ENCODE assay signal across 16 cellular contexts in genomic region chr3:51269466-51269865, GRCh38.
DNase-seq lines count a peak whose midpoint lies in the region; ATAC-seq, FAIRE-seq and TF ChIP-seq lines count a peak whose summit lies in the region.
"Had no signal": no experiment of that assay in that cellular context is flagged by ENCODE, and none has a peak within 500 bp of the region (broad histone marks: within the 10 kb centered on the region; RNA-seq: fewer than 3 reads in every experiment).

No MANE protein-coding gene starts in this region.

- no peaks in the 10 kb centered on the region for H4K20me1 ChIP-seq in GM12878 (ENCODE audit: control insufficient read depth, insufficient read depth)

- H2AFZ ChIP-seq in GM12878 (ENCODE audit: control insufficient read depth, low read depth, low read length), result no peak overlapping the region

- RAD21 ChIA-PET in GM12878 (lab: Charles Lee; ENCODE audit: unreplicated experiment), result no interaction called here

- H3K27me3 Mint-ChIP-seq in naive thymus-derived CD4-positive, alpha-beta T cell, result no peaks in the 10 kb centered on the region
- peaks cover 32% of the 10 kb centered on the region for H3K27me3 Mint-ChIP-seq in Calu3 (ENCODE audit: unreplicated experiment)
- H3K27me3 Mint-ChIP-seq: effector memory CD8-positive, alpha-beta T cell had no signal

- TF ChIP-seq RAD21 in Ishikawa (IDR thresholded peaks at IDR 0.05; ENCODE audit: low read depth) (peak; percentile 41; the same call in 1 of the 2 replicates), GM12878 (IDR thresholded peaks at IDR 0.05; ENCODE audit: insufficient read depth, low read depth, low read length) (peak; percentile 49)

- no peaks in the 10 kb centered on the region for H3K27me3 ChIP-seq in GM12878 (replicated peaks in 1 of 2; ENCODE audit: control insufficient read depth in 2 of 2, insufficient read depth in 2 of 2, low read length in 1 of 2)
- H3K27me3 ChIP-seq in naive thymus-derived CD4-positive, alpha-beta T cell (ENCODE audit: control insufficient read depth in 2 of 2, insufficient read depth in 2 of 2, low read length in 2 of 2), result no peaks in the 10 kb centered on the region

- DNase-seq in EL (peak; percentile 7), GM12878 (ENCODE audit: low read depth, low spot score) (no peak), NCI-H128 (lab: John Stamatoyannopoulos, UW; ENCODE audit: unreplicated experiment) (no peak), globus pallidus (ENCODE audit: low spot score) (no peak), Calu3 (no peak)
- no peak for DNase-seq in naive thymus-derived CD4-positive, alpha-beta T cell
- DNase-seq: activated CD4-positive, alpha-beta T cell treated with anti-CD3 and anti-CD28 coated beads for 1 hour; activated T-cell treated with anti-CD3 and anti-CD28 coated beads for 4 hours; effector memory CD8-positive, alpha-beta T cell; NCI-H2081 treated with DMSO at 0.1 percent for 48 hours had no signal

- intact Hi-C loops in GM12878 (cut with micrococcal nuclease; ENCODE audit: unreplicated experiment) (no loop called here), Calu3 (cut with micrococcal nuclease; ENCODE audit: unreplicated experiment) (loop anchor here (1.0 kb wide), 1 partner anchor 103 kb away; no protein-coding TSS in a partner anchor)
- intact Hi-C loops in naive thymus-derived CD4-positive, alpha-beta T cell (cut with micrococcal nuclease), result loop anchor here in 1 of 2 donors (1.0 kb wide), 2 partner anchors 42 to 103 kb away; no protein-coding TSS in a partner anchor

- H3K9ac ChIP-seq in GM12878 (ENCODE audit: control insufficient read depth, insufficient read depth, low read length), result no peak overlapping the region

- H3K4me1 ChIP-seq in GM12878 (ENCODE audit: control insufficient read depth, insufficient read depth, low read length), result no peaks in the 10 kb centered on the region
- H3K4me1 ChIP-seq in naive thymus-derived CD4-positive, alpha-beta T cell (ENCODE audit: control insufficient read depth in 2 of 2, insufficient read depth in 2 of 2, low read length in 2 of 2), result peaks cover 6 to 32% of the 10 kb centered on the region in 2 donors
- H3K4me1 ChIP-seq: Caco-2 had no signal

- H3K36me3 ChIP-seq in GM12878 (ENCODE audit: control insufficient read depth in 2 of 2, insufficient read depth in 2 of 2, low read length in 1 of 2), result no peaks in the 10 kb centered on the region
- no peaks in the 10 kb centered on the region for H3K36me3 ChIP-seq in naive thymus-derived CD4-positive, alpha-beta T cell (ENCODE audit: control insufficient read depth in 2 of 3, insufficient read depth in 3 of 3, low read length in 3 of 3)

- H3K4me2 ChIP-seq in GM12878 (ENCODE audit: control insufficient read depth, insufficient read depth), result no peak overlapping the region
- H3K4me2 ChIP-seq: smooth muscle cell had no signal

- no peaks in the 10 kb centered on the region for H3K79me2 ChIP-seq in GM12878 (ENCODE audit: control insufficient read depth, insufficient read depth, low read length)

- TF ChIP-seq POLR2A in GM12878 (IDR thresholded peaks at IDR 0.05; ENCODE audit: low read depth, low read length), result no peak

- POLR2A ChIA-PET in GM12878 (lab: Charles Lee), result no interaction called here
- POLR2A ChIA-PET in naive thymus-derived CD4-positive, alpha-beta T cell (lab: Charles Lee), result interaction anchor here (1.1 kb wide), 1 partner anchor 41 kb away, joined by 3 read pairs; no protein-coding TSS in a partner anchor

- H3K4me1 Mint-ChIP-seq in naive thymus-derived CD4-positive, alpha-beta T cell, result peaks cover 10 to 59% (median 51%) of the 10 kb centered on the region in 7 donors
- no peaks in the 10 kb centered on the region for H3K4me1 Mint-ChIP-seq in Calu3 (ENCODE audit: low read depth, unreplicated experiment)

- H3K9me3 Mint-ChIP-seq in naive thymus-derived CD4-positive, alpha-beta T cell, result peaks cover 0 to 20% (median 7%) of the 10 kb centered on the region in 11 donors
- H3K9me3 Mint-ChIP-seq in Calu3 (ENCODE audit: low read depth, unreplicated experiment), result no peaks in the 10 kb centered on the region

- FAIRE-seq in GM12878 (lab: Jason Lieb, UNC), result no peak
- FAIRE-seq: GM12892, GM19239 had no signal

- peak in 2 of 3 experiments; percentile 10 to 25; a peak in 3 of 6 replicates for TF ChIP-seq CTCF in GM12878 (IDR thresholded peaks at IDR 0.05 in 2 of 3, conservative IDR thresholded peaks at IDR 0.05 in 1 of 3; ENCODE audit: control insufficient read depth in 2 of 3, extremely low read depth in 1 of 3, insufficient read depth in 1 of 3, low read depth in 3 of 3, low read length in 3 of 3)
- no peak for TF ChIP-seq CTCF in Calu3 (IDR thresholded peaks at IDR 0.05; ENCODE audit: unreplicated experiment)

- no peak overlapping the region for H3K4me3 ChIP-seq in GM12878
- no peak overlapping the region for H3K4me3 ChIP-seq in naive thymus-derived CD4-positive, alpha-beta T cell (ENCODE audit: low read length)
- H3K4me3 ChIP-seq: smooth muscle cell had no signal

- no peaks in the 10 kb centered on the region for H3K9me3 ChIP-seq in GM12878 (replicated peaks; ENCODE audit: control insufficient read depth, insufficient read depth, low read length)
- H3K9me3 ChIP-seq in naive thymus-derived CD4-positive, alpha-beta T cell (ENCODE audit: control insufficient read depth in 2 of 3, low read length in 3 of 3), result no peaks in the 10 kb centered on the region
- H3K9me3 ChIP-seq: Caco-2 had no signal

- in situ Hi-C loops in GM12878 (cut with MboI), result no loop called here

- ATAC-seq in GM12878, result no peak
- ATAC-seq in naive thymus-derived CD4-positive, alpha-beta T cell, result no peak
- ATAC-seq: effector memory CD8-positive, alpha-beta T cell; left lobe of liver had no signal

- BruUV-seq in GM12878 (replicated peaks; lab: Mats Ljungman, UMichigan) (no TSS peak), Calu3 (replicated peaks; lab: Mats Ljungman, UMichigan) (no TSS peak)

- no peak for TF ChIP-seq EP300 in Ishikawa (IDR thresholded peaks at IDR 0.05; ENCODE audit: borderline replicate concordance)
- no peak for TF ChIP-seq EP300 in GM12878 (IDR thresholded peaks at IDR 0.05; ENCODE audit: borderline replicate concordance in 1 of 2, control insufficient read depth in 1 of 2, low read depth in 2 of 2, low read length in 2 of 2)

- H3K27ac Mint-ChIP-seq in naive thymus-derived CD4-positive, alpha-beta T cell, result peak overlapping the region in 6 of 9 donors; percentile 45 to 99 (median 96)
- no peak overlapping the region for H3K27ac Mint-ChIP-seq in Calu3 (ENCODE audit: unreplicated experiment)
- H3K27ac Mint-ChIP-seq: effector memory CD8-positive, alpha-beta T cell had no signal

- no peaks in the 10 kb centered on the region for H3K36me3 Mint-ChIP-seq in naive thymus-derived CD4-positive, alpha-beta T cell
- no peaks in the 10 kb centered on the region for H3K36me3 Mint-ChIP-seq in Calu3 (ENCODE audit: insufficient read depth, unreplicated experiment)

- SMC1A ChIA-PET in GM12878 (lab: Charles Lee; ENCODE audit: uncharacterized antibody, unreplicated experiment), result no interaction called here

- peak overlapping the region in 5 of 10 donors; percentile 2 to 80 (median 21) for H3K4me3 Mint-ChIP-seq in naive thymus-derived CD4-positive, alpha-beta T cell
- no peak overlapping the region for H3K4me3 Mint-ChIP-seq in Calu3 (ENCODE audit: low read depth, unreplicated experiment)
- H3K4me3 Mint-ChIP-seq: effector memory CD8-positive, alpha-beta T cell had no signal

- no peak overlapping the region for H3K27ac ChIP-seq in GM12878 (ENCODE audit: control insufficient read depth, insufficient read depth)
- no peak overlapping the region for H3K27ac ChIP-seq in naive thymus-derived CD4-positive, alpha-beta T cell (ENCODE audit: low read depth, low read length)

- CTCF ChIA-PET in GM12878 (lab: Yijun Ruan, JAX), result no interaction called here
- CTCF ChIA-PET in naive thymus-derived CD4-positive, alpha-beta T cell (lab: Charles Lee), result interaction anchor here (0.7 to 1.5 kb wide), 4 partner anchors 41 to 118 kb away, joined by 3 to 7 read pairs (median 4); no protein-coding TSS in a partner anchor
- CTCF ChIA-PET in Calu3 (lab: Charles Lee), result no interaction called here

TF ChIP-seq in Ishikawa, 13 proteins besides CTCF, POLR2A, EP300 and RAD21 (continues in another document):
- TF ChIP-seq CEBPB (IDR thresholded peaks at IDR 0.05), result no peak
- TF ChIP-seq NFIC (IDR thresholded peaks at IDR 0.05), result no peak
- no peak for TF ChIP-seq CREB1 (IDR thresholded peaks at IDR 0.05; ENCODE audit: low read depth)
- no peak for TF ChIP-seq FOXM1 (IDR thresholded peaks at IDR 0.05; ENCODE audit: borderline replicate concordance, low read depth)
- no peak for TF ChIP-seq ZBTB7A (IDR thresholded peaks at IDR 0.05; ENCODE audit: low read depth)
- TF ChIP-seq YY1 (IDR thresholded peaks at IDR 0.05; ENCODE audit: low read depth), result no peak
- no peak for TF ChIP-seq TEAD4 (IDR thresholded peaks at IDR 0.05)

TF ChIP-seq in GM12878, 131 proteins besides CTCF, POLR2A, EP300 and RAD21 (continues in another document):
- TF ChIP-seq MXI1 (IDR thresholded peaks at IDR 0.05; ENCODE audit: low read depth, low read length), result no peak
- TF ChIP-seq, protein P1, sequence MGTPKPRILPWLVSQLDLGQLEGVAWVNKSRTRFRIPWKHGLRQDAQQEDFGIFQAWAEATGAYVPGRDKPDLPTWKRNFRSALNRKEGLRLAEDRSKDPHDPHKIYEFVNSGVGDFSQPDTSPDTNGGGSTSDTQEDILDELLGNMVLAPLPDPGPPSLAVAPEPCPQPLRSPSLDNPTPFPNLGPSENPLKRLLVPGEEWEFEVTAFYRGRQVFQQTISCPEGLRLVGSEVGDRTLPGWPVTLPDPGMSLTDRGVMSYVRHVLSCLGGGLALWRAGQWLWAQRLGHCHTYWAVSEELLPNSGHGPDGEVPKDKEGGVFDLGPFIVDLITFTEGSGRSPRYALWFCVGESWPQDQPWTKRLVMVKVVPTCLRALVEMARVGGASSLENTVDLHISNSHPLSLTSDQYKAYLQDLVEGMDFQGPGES (IDR thresholded peaks at IDR 0.05), result no peak
- no peak for TF ChIP-seq MTA2 (IDR thresholded peaks at IDR 0.05; ENCODE audit: low read depth)
